In genomic region chrX:319579-320125, GRCh38 we compare ENCODE assay signal across 1 cellular context.
TF ChIP-seq lines count a peak whose summit lies in the region.

No MANE protein-coding gene starts in this region.

TF ChIP-seq in GM23338, 12 proteins besides CTCF, POLR2A, EP300 and RAD21 (continued from another document):
- TF ChIP-seq, protein P1, sequence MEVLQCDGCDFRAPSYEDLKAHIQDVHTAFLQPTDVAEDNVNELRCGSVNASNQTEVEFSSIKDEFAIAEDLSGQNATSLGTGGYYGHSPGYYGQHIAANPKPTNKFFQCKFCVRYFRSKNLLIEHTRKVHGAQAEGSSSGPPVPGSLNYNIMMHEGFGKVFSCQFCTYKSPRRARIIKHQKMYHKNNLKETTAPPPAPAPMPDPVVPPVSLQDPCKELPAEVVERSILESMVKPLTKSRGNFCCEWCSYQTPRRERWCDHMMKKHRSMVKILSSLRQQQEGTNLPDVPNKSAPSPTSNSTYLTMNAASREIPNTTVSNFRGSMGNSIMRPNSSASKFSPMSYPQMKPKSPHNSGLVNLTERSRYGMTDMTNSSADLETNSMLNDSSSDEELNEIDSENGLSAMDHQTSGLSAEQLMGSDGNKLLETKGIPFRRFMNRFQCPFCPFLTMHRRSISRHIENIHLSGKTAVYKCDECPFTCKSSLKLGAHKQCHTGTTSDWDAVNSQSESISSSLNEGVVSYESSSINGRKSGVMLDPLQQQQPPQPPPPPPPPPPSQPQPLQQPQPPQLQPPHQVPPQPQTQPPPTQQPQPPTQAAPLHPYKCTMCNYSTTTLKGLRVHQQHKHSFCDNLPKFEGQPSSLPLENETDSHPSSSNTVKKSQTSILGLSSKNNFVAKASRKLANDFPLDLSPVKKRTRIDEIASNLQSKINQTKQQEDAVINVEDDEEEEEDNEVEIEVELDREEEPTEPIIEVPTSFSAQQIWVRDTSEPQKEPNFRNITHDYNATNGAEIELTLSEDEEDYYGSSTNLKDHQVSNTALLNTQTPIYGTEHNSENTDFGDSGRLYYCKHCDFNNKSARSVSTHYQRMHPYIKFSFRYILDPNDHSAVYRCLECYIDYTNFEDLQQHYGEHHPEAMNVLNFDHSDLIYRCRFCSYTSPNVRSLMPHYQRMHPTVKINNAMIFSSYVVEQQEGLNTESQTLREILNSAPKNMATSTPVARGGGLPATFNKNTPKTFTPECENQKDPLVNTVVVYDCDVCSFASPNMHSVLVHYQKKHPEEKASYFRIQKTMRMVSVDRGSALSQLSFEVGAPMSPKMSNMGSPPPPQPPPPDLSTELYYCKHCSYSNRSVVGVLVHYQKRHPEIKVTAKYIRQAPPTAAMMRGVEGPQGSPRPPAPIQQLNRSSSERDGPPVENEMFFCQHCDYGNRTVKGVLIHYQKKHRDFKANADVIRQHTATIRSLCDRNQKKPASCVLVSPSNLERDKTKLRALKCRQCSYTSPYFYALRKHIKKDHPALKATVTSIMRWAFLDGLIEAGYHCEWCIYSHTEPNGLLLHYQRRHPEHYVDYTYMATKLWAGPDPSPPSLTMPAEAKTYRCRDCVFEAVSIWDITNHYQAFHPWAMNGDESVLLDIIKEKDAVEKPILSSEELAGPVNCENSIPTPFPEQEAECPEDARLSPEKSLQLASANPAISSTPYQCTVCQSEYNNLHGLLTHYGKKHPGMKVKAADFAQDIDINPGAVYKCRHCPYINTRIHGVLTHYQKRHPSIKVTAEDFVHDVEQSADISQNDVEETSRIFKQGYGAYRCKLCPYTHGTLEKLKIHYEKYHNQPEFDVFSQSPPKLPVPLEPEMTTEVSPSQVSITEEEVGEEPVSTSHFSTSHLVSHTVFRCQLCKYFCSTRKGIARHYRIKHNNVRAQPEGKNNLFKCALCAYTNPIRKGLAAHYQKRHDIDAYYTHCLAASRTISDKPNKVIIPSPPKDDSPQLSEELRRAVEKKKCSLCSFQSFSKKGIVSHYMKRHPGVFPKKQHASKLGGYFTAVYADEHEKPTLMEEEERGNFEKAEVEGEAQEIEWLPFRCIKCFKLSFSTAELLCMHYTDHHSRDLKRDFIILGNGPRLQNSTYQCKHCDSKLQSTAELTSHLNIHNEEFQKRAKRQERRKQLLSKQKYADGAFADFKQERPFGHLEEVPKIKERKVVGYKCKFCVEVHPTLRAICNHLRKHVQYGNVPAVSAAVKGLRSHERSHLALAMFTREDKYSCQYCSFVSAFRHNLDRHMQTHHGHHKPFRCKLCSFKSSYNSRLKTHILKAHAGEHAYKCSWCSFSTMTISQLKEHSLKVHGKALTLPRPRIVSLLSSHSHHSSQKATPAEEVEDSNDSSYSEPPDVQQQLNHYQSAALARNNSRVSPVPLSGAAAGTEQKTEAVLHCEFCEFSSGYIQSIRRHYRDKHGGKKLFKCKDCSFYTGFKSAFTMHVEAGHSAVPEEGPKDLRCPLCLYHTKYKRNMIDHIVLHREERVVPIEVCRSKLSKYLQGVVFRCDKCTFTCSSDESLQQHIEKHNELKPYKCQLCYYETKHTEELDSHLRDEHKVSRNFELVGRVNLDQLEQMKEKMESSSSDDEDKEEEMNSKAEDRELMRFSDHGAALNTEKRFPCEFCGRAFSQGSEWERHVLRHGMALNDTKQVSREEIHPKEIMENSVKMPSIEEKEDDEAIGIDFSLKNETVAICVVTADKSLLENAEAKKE (CRISPR knock-in tag; IDR thresholded peaks at IDR 0.05) = no peak
- TF ChIP-seq ZNF331 (CRISPR knock-in tag; IDR thresholded peaks at IDR 0.05; ENCODE audit: low read depth) = no peak
- no peak for TF ChIP-seq EZH2phosphoT487 (IDR thresholded peaks at IDR 0.05; ENCODE audit: unreplicated experiment)
- TF ChIP-seq POLR2AphosphoS5 (IDR thresholded peaks at IDR 0.05; ENCODE audit: low read depth) = no peak
TF ChIP-seq in GM23338: peak in this region for 0.
